ENCODE assay signal across 2 cellular contexts in the genomic region with DNA sequence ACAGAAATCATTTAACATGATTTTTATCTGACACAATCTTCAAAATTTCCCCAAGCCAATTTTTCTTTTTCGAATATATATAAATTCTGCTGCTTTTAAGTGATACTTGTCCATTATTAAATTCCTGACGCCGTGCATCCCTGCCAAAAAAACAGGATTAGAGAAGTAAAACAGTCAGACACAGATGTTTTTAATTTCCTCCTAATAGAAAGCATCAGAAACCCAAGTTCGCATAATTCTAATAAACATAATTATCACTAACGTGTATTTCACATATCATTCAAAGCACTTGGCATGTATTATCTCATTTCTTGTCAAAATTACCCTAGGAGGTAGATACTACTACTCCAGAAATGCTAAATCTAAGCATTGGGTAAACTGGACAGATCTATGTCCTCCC.
TF ChIP-seq lines count a peak whose summit lies in the region.

No MANE protein-coding gene starts in this region.

TF ChIP-seq in SK-N-SH treated with all-trans-retinoic acid at 6 μM for 48 hours, 23 proteins besides CTCF, POLR2A, EP300 and RAD21 (continued from another document):
- no peak for TF ChIP-seq BACH2 (CRISPR knock-in tag; IDR thresholded peaks at IDR 0.05; ENCODE audit: borderline replicate concordance)

TF ChIP-seq in WTC11, 78 proteins besides CTCF, POLR2A, EP300 and RAD21 (continued from another document):
- no peak for TF ChIP-seq FOXJ3 (CRISPR knock-in tag; IDR thresholded peaks at IDR 0.05; ENCODE audit: borderline replicate concordance)
- TF ChIP-seq, protein P1, sequence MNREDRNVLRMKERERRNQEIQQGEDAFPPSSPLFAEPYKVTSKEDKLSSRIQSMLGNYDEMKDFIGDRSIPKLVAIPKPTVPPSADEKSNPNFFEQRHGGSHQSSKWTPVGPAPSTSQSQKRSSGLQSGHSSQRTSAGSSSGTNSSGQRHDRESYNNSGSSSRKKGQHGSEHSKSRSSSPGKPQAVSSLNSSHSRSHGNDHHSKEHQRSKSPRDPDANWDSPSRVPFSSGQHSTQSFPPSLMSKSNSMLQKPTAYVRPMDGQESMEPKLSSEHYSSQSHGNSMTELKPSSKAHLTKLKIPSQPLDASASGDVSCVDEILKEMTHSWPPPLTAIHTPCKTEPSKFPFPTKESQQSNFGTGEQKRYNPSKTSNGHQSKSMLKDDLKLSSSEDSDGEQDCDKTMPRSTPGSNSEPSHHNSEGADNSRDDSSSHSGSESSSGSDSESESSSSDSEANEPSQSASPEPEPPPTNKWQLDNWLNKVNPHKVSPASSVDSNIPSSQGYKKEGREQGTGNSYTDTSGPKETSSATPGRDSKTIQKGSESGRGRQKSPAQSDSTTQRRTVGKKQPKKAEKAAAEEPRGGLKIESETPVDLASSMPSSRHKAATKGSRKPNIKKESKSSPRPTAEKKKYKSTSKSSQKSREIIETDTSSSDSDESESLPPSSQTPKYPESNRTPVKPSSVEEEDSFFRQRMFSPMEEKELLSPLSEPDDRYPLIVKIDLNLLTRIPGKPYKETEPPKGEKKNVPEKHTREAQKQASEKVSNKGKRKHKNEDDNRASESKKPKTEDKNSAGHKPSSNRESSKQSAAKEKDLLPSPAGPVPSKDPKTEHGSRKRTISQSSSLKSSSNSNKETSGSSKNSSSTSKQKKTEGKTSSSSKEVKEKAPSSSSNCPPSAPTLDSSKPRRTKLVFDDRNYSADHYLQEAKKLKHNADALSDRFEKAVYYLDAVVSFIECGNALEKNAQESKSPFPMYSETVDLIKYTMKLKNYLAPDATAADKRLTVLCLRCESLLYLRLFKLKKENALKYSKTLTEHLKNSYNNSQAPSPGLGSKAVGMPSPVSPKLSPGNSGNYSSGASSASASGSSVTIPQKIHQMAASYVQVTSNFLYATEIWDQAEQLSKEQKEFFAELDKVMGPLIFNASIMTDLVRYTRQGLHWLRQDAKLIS (CRISPR knock-in tag; IDR thresholded peaks at IDR 0.05; ENCODE audit: borderline replicate concordance) = no peak
- no peak for TF ChIP-seq ATF1 (CRISPR knock-in tag; IDR thresholded peaks at IDR 0.05)
- no peak for TF ChIP-seq ZNF232 (CRISPR knock-in tag; IDR thresholded peaks at IDR 0.05)
- TF ChIP-seq ETV6 (CRISPR knock-in tag; IDR thresholded peaks at IDR 0.05) = no peak
- TF ChIP-seq, protein P2, sequence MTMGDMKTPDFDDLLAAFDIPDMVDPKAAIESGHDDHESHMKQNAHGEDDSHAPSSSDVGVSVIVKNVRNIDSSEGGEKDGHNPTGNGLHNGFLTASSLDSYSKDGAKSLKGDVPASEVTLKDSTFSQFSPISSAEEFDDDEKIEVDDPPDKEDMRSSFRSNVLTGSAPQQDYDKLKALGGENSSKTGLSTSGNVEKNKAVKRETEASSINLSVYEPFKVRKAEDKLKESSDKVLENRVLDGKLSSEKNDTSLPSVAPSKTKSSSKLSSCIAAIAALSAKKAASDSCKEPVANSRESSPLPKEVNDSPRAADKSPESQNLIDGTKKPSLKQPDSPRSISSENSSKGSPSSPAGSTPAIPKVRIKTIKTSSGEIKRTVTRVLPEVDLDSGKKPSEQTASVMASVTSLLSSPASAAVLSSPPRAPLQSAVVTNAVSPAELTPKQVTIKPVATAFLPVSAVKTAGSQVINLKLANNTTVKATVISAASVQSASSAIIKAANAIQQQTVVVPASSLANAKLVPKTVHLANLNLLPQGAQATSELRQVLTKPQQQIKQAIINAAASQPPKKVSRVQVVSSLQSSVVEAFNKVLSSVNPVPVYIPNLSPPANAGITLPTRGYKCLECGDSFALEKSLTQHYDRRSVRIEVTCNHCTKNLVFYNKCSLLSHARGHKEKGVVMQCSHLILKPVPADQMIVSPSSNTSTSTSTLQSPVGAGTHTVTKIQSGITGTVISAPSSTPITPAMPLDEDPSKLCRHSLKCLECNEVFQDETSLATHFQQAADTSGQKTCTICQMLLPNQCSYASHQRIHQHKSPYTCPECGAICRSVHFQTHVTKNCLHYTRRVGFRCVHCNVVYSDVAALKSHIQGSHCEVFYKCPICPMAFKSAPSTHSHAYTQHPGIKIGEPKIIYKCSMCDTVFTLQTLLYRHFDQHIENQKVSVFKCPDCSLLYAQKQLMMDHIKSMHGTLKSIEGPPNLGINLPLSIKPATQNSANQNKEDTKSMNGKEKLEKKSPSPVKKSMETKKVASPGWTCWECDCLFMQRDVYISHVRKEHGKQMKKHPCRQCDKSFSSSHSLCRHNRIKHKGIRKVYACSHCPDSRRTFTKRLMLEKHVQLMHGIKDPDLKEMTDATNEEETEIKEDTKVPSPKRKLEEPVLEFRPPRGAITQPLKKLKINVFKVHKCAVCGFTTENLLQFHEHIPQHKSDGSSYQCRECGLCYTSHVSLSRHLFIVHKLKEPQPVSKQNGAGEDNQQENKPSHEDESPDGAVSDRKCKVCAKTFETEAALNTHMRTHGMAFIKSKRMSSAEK (CRISPR knock-in tag; IDR thresholded peaks at IDR 0.05; ENCODE audit: borderline replicate concordance) = no peak
